ENCODE assay signal across 8 cellular contexts in genomic region chr22:23751441-23751996, GRCh38. TPM values are rescaled to one million over a fixed set of nuclear protein-coding genes. Genes with fewer than 3 reads are reported as not detected.
A peak's percentile ranks its signal among the peaks of the same experiment; 100 is the strongest.
DNase-seq lines count a peak whose midpoint lies in the region; ATAC-seq, FAIRE-seq and TF ChIP-seq lines count a peak whose summit lies in the region.

No MANE protein-coding gene starts in this region.

- peak; percentile 43 for FAIRE-seq in GM12891 (lab: Jason Lieb, UNC)

- WGBS in sigmoid colon, 2 donors, result 12 to 18% methylated on average over 22 of the region's 22 CpGs

- H3K27me3 ChIP-seq in left ventricle myocardium inferior (ENCODE audit: low read depth) (no peaks in the 10 kb centered on the region), sigmoid colon (no peaks in the 10 kb centered on the region)

- no peak for TF ChIP-seq CTCF in left ventricle myocardium inferior (IDR thresholded peaks at IDR 0.05; ENCODE audit: borderline replicate concordance)
- no peak for TF ChIP-seq CTCF in sigmoid colon (IDR thresholded peaks at IDR 0.05)

- H3K27ac Mint-ChIP-seq in activated T-helper 17 cell treated with anti-CD3 and anti-CD28 coated beads, Interleukin-2, amount 50 U/mL, for 72 hours, result no peak overlapping the region

- H3K36me3 Mint-ChIP-seq in activated T-helper 17 cell treated with anti-CD3 and anti-CD28 coated beads, Interleukin-2, amount 50 U/mL, for 72 hours (ENCODE audit: low read depth), result no peaks in the 10 kb centered on the region

- peak overlapping the region; percentile 89 for H3K4me3 Mint-ChIP-seq in activated T-helper 17 cell treated with anti-CD3 and anti-CD28 coated beads, Interleukin-2, amount 50 U/mL, for 72 hours

- intact Hi-C loops in left ventricle myocardium inferior (cut with micrococcal nuclease) (no loop called here), sigmoid colon (cut with DNase I) (loop anchor here (2.0 kb wide), 1 partner anchor 17 kb away; no protein-coding TSS in a partner anchor)

- no peaks in the 10 kb centered on the region for H3K27me3 Mint-ChIP-seq in activated T-helper 17 cell treated with anti-CD3 and anti-CD28 coated beads, Interleukin-2, amount 50 U/mL, for 72 hours

- TF ChIP-seq EP300 in sigmoid colon (IDR thresholded peaks at IDR 0.05), result no peak

- H3K9me3 Mint-ChIP-seq in activated T-helper 17 cell treated with anti-CD3 and anti-CD28 coated beads, Interleukin-2, amount 50 U/mL, for 72 hours, result no peaks in the 10 kb centered on the region

- H3K4me1 Mint-ChIP-seq in activated T-helper 17 cell treated with anti-CD3 and anti-CD28 coated beads, Interleukin-2, amount 50 U/mL, for 72 hours, result peaks cover 12% of the 10 kb centered on the region

- DNase-seq in GM12891 (ENCODE audit: insufficient read length, low spot score) (no peak), left ventricle myocardium inferior (no peak), sigmoid colon (peak; percentile 77), islet precursor cell (no peak)

- H3K36me3 ChIP-seq in left ventricle myocardium inferior, result no peaks in the 10 kb centered on the region
- no peaks in the 10 kb centered on the region for H3K36me3 ChIP-seq in sigmoid colon

- H3K4me1 ChIP-seq in left ventricle myocardium inferior (peaks cover 21% of the 10 kb centered on the region), sigmoid colon (peaks cover 0 to 20% (median 17%) of the 10 kb centered on the region in 4 donors)

- peak overlapping the region; percentile 91 for H3K27ac ChIP-seq in left ventricle myocardium inferior (replicated peaks)
- peak overlapping the region; percentile 88 to 94 (median 90) for H3K27ac ChIP-seq in sigmoid colon

- peak overlapping the region; percentile 83 for H3K4me3 ChIP-seq in left ventricle myocardium inferior
- peak overlapping the region; percentile 71 to 80 (median 78) for H3K4me3 ChIP-seq in sigmoid colon

- ATAC-seq in HG02870 (IDR thresholded peaks at IDR 0.05; ENCODE audit: unreplicated experiment), result peak; percentile 26
- no peak for ATAC-seq in activated T-helper 17 cell treated with anti-CD3 and anti-CD28 coated beads, Interleukin-2, amount 50 U/mL, for 72 hours (replicated peaks)
- no peak for ATAC-seq in HG03520 (IDR thresholded peaks at IDR 0.05; ENCODE audit: unreplicated experiment)
- no peak for ATAC-seq in GM18519 (IDR thresholded peaks at IDR 0.05; ENCODE audit: low FRiP score, unreplicated experiment)

- TF ChIP-seq POLR2A in GM12891 (IDR thresholded peaks at IDR 0.05; ENCODE audit: low read depth, low read length) (no peak), sigmoid colon (IDR thresholded peaks at IDR 0.05) (no peak)

- H3K9me3 ChIP-seq in left ventricle myocardium inferior (replicated peaks) (no peaks in the 10 kb centered on the region), sigmoid colon (no peaks in the 10 kb centered on the region)

TF ChIP-seq in GM12891, 5 proteins besides CTCF, POLR2A, EP300 and RAD21:
- TF ChIP-seq POLR2AphosphoS5 (IDR thresholded peaks at IDR 0.05; ENCODE audit: low read depth, low read length) (0 out of 2 replicates have a peak, but pooled peaks have one; percentile 4), TAF1 (IDR thresholded peaks at IDR 0.05; ENCODE audit: low read depth, low read length) (no peak; the same call in none of the 2 replicates)

RNA-seq across cellular contexts. Expression of gene ZNF70, which starts 0.6 kb away (rescaled TPM):
- polyA plus RNA-seq in GM12891 (2012; ENCODE audit: low read depth, missing spikeins), result 0.65 TPM
- total RNA-seq in activated T-helper 17 cell treated with anti-CD3 and anti-CD28 coated beads, Interleukin-2, amount 50 U/mL, for 72 hours, result 1 to 10 TPM in 1 of 2 donors, under 1 TPM in 1; 0.82 to 1.1 TPM
- total RNA-seq in left ventricle myocardium inferior (4.0 TPM), sigmoid colon (1 to 10 TPM; 2.6 to 5.5 (median 3.0) TPM)
- 1 to 10 TPM in 1 of 3 donors, under 1 TPM in 2; 0.23 to 1.8 (median 0.60) TPM for polyA plus RNA-seq in sigmoid colon

RNA-seq across cellular contexts. Expression of gene VPREB3, which starts 2.7 kb away (rescaled TPM):
- polyA plus RNA-seq in GM12891 (2012; ENCODE audit: low read depth, missing spikeins), result 28.4 TPM
- not detected for total RNA-seq in activated T-helper 17 cell treated with anti-CD3 and anti-CD28 coated beads, Interleukin-2, amount 50 U/mL, for 72 hours
- total RNA-seq in left ventricle myocardium inferior (0.69 TPM), sigmoid colon (not detected)
- polyA plus RNA-seq in sigmoid colon, result 10 to 100 TPM in 1 of 3 donors, 1 to 10 TPM in 1, not detected in 1; 2.4 to 65.9 TPM

RNA-seq across cellular contexts. Expression of gene C22orf15, which starts 11.3 kb away (rescaled TPM):
- 0.89 TPM for polyA plus RNA-seq in GM12891 (2012; ENCODE audit: low read depth, missing spikeins)
- not detected for total RNA-seq in activated T-helper 17 cell treated with anti-CD3 and anti-CD28 coated beads, Interleukin-2, amount 50 U/mL, for 72 hours
- total RNA-seq in left ventricle myocardium inferior (not detected), sigmoid colon (under 1 TPM in 1 of 4 donors, not detected in 3; 0.36 TPM)
- under 1 TPM in 1 of 3 donors, not detected in 2; 0.45 TPM for polyA plus RNA-seq in sigmoid colon

RNA-seq across cellular contexts. Expression of gene CHCHD10, which starts 16.3 kb away (rescaled TPM):
- 247 TPM for polyA plus RNA-seq in GM12891 (2012; ENCODE audit: low read depth, missing spikeins)
- total RNA-seq in activated T-helper 17 cell treated with anti-CD3 and anti-CD28 coated beads, Interleukin-2, amount 50 U/mL, for 72 hours, result 100 to 1,000 TPM in 1 of 2 donors, 10 to 100 TPM in 1; 49.6 to 104 TPM
- total RNA-seq in left ventricle myocardium inferior (1,446 TPM), sigmoid colon (10 to 100 TPM in 3 of 4 donors, 1 to 10 TPM in 1; 5.7 to 51.5 (median 29.1) TPM)
- 100 to 1,000 TPM; 272 to 336 (median 286) TPM for polyA plus RNA-seq in sigmoid colon

RNA-seq across cellular contexts. Expression of gene MMP11, which starts 21.1 kb away (rescaled TPM):
- 0.15 TPM for polyA plus RNA-seq in GM12891 (2012; ENCODE audit: low read depth, missing spikeins)
- under 1 TPM; 0.45 to 0.50 TPM for total RNA-seq in activated T-helper 17 cell treated with anti-CD3 and anti-CD28 coated beads, Interleukin-2, amount 50 U/mL, for 72 hours
- total RNA-seq in left ventricle myocardium inferior (16.9 TPM), sigmoid colon (1 to 10 TPM; 4.6 to 9.9 (median 8.6) TPM)
- 1 to 10 TPM in 1 of 3 donors, under 1 TPM in 1, not detected in 1; 0.60 to 4.4 TPM for polyA plus RNA-seq in sigmoid colon
